In the genomic region with DNA sequence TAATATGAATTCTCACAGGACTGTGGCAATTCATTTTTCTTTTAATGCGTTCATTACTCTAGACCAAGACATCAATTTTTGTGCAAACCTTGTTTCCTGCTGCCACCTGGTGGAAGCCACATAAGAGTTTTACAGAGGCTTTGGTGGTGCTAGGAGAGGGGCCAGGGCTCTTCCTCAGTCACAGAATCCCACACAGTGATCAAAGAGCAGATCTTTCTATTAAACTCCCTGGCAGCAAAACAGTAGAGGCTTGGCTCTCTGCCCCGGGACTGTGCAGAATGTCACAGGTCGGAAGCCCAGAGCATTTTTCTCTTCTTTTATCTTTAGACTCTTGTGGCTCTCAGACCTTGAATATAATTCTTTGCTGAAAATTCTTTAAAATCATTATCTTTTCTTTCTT, we compare ENCODE assay signal across 9 cellular contexts.
DNase-seq lines count a peak whose midpoint lies in the region; ATAC-seq and TF ChIP-seq lines count a peak whose summit lies in the region.
"Had no signal": no experiment of that assay in that cellular context is flagged by ENCODE, and none has a peak within 500 bp of the region (broad histone marks: within the 10 kb centered on the region; RNA-seq: fewer than 3 reads in every experiment).

No MANE protein-coding gene starts in this region.

- H3K4me3 ChIP-seq in SJCRH30 (no peak overlapping the region), fibroblast of lung (replicated peaks in 1 of 4; ENCODE audit: control extremely low read depth in 1 of 4, insufficient read depth in 1 of 4, low read depth in 3 of 4, low read length in 4 of 4) (no peak overlapping the region)
- H3K4me3 ChIP-seq: skin epidermis had no signal

- H3K9ac ChIP-seq in fibroblast of lung (ENCODE audit: insufficient read depth, low read length), result no peak overlapping the region

- no peaks in the 10 kb centered on the region for H3K9me3 ChIP-seq in SJCRH30 (replicated peaks)
- H3K9me3 ChIP-seq in fibroblast of lung (ENCODE audit: control insufficient read depth, insufficient read depth, low read depth, low read length), result no peaks in the 10 kb centered on the region

- peak; percentile 66 for DNase-seq in D341Med (ENCODE audit: low spot score)
- DNase-seq in MV-4-11 (lab: John Stamatoyannopoulos, UW), result peak; percentile 45
- peak; percentile 28 to 70 for DNase-seq in SJCRH30
- DNase-seq in fibroblast of lung (ENCODE audit: low read depth in 2 of 2), result peak; percentile 5 to 56
- peak; percentile 2 for DNase-seq in non-pigmented ciliary epithelial cell (ENCODE audit: low read depth)

- H2AFZ ChIP-seq in fibroblast of lung (ENCODE audit: low read length), result no peak overlapping the region

- no peaks in the 10 kb centered on the region for H3K27me3 ChIP-seq in SJCRH30
- H3K27me3 ChIP-seq in fibroblast of lung (ENCODE audit: control insufficient read depth, insufficient read depth, low read length), result no peaks in the 10 kb centered on the region

- H3K36me3 ChIP-seq in SJCRH30 (no peaks in the 10 kb centered on the region), fibroblast of lung (ENCODE audit: control insufficient read depth, insufficient read depth, low read length) (no peaks in the 10 kb centered on the region)

- no peaks in the 10 kb centered on the region for H3K79me2 ChIP-seq in fibroblast of lung (ENCODE audit: control insufficient read depth, insufficient read depth, low read length)

- TF ChIP-seq CTCF in fibroblast of lung (conservative IDR thresholded peaks at IDR 0.05 in 1 of 2, IDR thresholded peaks at IDR 0.05 in 1 of 2; ENCODE audit: low read depth in 1 of 2, low read length in 2 of 2), result peak in 1 of 2 donors; percentile 59

- H3K4me1 ChIP-seq in SJCRH30, result no peaks in the 10 kb centered on the region
- no peaks in the 10 kb centered on the region for H3K4me1 ChIP-seq in fibroblast of lung (ENCODE audit: control insufficient read depth, extremely low read depth, insufficient read depth, low read length)

- no peak overlapping the region for H3K4me2 ChIP-seq in fibroblast of lung (ENCODE audit: extremely low read depth, insufficient read depth, low read length)

- no peaks in the 10 kb centered on the region for H4K20me1 ChIP-seq in fibroblast of lung (ENCODE audit: control insufficient read depth, extremely low read depth, insufficient read depth, low read length)

- H3K27ac ChIP-seq in SJCRH30 (no peak overlapping the region), fibroblast of lung (ENCODE audit: insufficient read depth, low read length) (no peak overlapping the region)
- H3K27ac ChIP-seq: skin epidermis had no signal

- ATAC-seq in GM21390 (IDR thresholded peaks at IDR 0.05; ENCODE audit: unreplicated experiment), result peak; percentile 88
- no peak for ATAC-seq in HG03457 (IDR thresholded peaks at IDR 0.05; ENCODE audit: unreplicated experiment)
- ATAC-seq in GM19328 (IDR thresholded peaks at IDR 0.05; ENCODE audit: unreplicated experiment), result no peak

Comparison
In these comparisons a context has a peak if more than half of its experiments do, and no peak if none do; other contexts are left out.
1. DNase-seq: peak in every context shown above with its lines; median percentile 66 in D341Med; 49 in SJCRH30; 45 in MV-4-11; 30 in fibroblast of lung; 2 in non-pigmented ciliary epithelial cell.